In genomic region chr3:13018561-13019242, GRCh38 we compare ENCODE assay signal across 11 cellular contexts. TPM values are rescaled to one million over a fixed set of nuclear protein-coding genes. Genes with fewer than 3 reads are reported as not detected.
DNase-seq lines count a peak whose midpoint lies in the region; ATAC-seq, FAIRE-seq and TF ChIP-seq lines count a peak whose summit lies in the region.
"Had no signal": no experiment of that assay in that cellular context is flagged by ENCODE, and none has a peak within 500 bp of the region (broad histone marks: within the 10 kb centered on the region; RNA-seq: fewer than 3 reads in every experiment).

No MANE protein-coding gene starts in this region.

- RAD21 ChIA-PET in GM12878 (lab: Charles Lee; ENCODE audit: unreplicated experiment): interaction anchor here (0.6 to 6.5 kb wide), 6 partner anchors 7 to 390 kb away, joined by 3 to 89 read pairs (median 6); no protein-coding TSS in a partner anchor

- intact Hi-C loops in GM12878 (cut with micrococcal nuclease; ENCODE audit: unreplicated experiment): loop anchor here (10.0 kb wide), 1 partner anchor 436 kb away; no protein-coding TSS in a partner anchor

- no peaks in the 10 kb centered on the region for H3K9me3 ChIP-seq in GM12878 (replicated peaks; ENCODE audit: control insufficient read depth, insufficient read depth, low read length)
- H3K9me3 ChIP-seq: SJSA1 had no signal

- peak overlapping the region; percentile 69 for H3K9ac ChIP-seq in GM12878 (ENCODE audit: control insufficient read depth, insufficient read depth, low read length)

- H3K27ac ChIP-seq in GM12878 (ENCODE audit: control insufficient read depth, insufficient read depth): peak overlapping the region; percentile 99
- H3K27ac ChIP-seq: SJSA1 had no signal

- H3K27me3 Mint-ChIP-seq in immature natural killer cell (ENCODE audit: low read depth in 3 of 3): peaks cover 3 to 22% (median 8%) of the 10 kb centered on the region in 3 donors
- no peaks in the 10 kb centered on the region for H3K27me3 Mint-ChIP-seq in stimulated activated naive B cell treated with anti-CD40 and anti-IgM and Interleukin-4, amounts not matched to agents 10 μg/mL and 1 μg/mL and 100 μg/mL, for 72 hours

- H4K20me1 ChIP-seq in GM12878 (ENCODE audit: control insufficient read depth, insufficient read depth): no peaks in the 10 kb centered on the region

- H2AFZ ChIP-seq in GM12878 (ENCODE audit: control insufficient read depth, low read depth, low read length): no peak overlapping the region

- peaks cover 52 to 62% of the 10 kb centered on the region in 2 donors for H3K4me1 Mint-ChIP-seq in immature natural killer cell
- H3K4me1 Mint-ChIP-seq in stimulated activated naive B cell treated with anti-CD40 and anti-IgM and Interleukin-4, amounts not matched to agents 10 μg/mL and 1 μg/mL and 100 μg/mL, for 72 hours: peaks cover 47 to 95% of the 10 kb centered on the region in 2 donors

- no peak for TF ChIP-seq CTCF in GM12878 (IDR thresholded peaks at IDR 0.05 in 2 of 3, conservative IDR thresholded peaks at IDR 0.05 in 1 of 3; ENCODE audit: control insufficient read depth in 2 of 3, extremely low read depth in 1 of 3, insufficient read depth in 1 of 3, low read depth in 3 of 3, low read length in 3 of 3)

- DNase-seq in NCI-H2029 treated with DMSO at 0.1 percent for 48 hours (lab: John Stamatoyannopoulos, UW) (peak; percentile 50), NCI-H2029 (lab: John Stamatoyannopoulos, UW) (no peak), GM12878 (ENCODE audit: low read depth, low spot score) (no peak), immature natural killer cell (no peak), SKM-1 treated with dmso at 0.1 percent for 144 hours (lab: John Stamatoyannopoulos, UW; ENCODE audit: unreplicated experiment) (no peak)
- DNase-seq in stimulated activated naive B cell treated with anti-CD40 and anti-IgM and Interleukin-4, amounts not matched to agents 10 μg/mL and 1 μg/mL and 100 μg/mL, for 72 hours: no peak
- DNase-seq: activated T-cell treated with anti-CD3 and anti-CD28 coated beads, Interleukin-2, amount 50 U/mL, for 48 hours had no signal

- peaks cover 0 to 2% of the 10 kb centered on the region in 2 experiments; a peak in 1 of 4 replicates for H3K36me3 ChIP-seq in GM12878 (ENCODE audit: control insufficient read depth in 2 of 2, insufficient read depth in 2 of 2, low read length in 1 of 2)
- H3K36me3 ChIP-seq: SJSA1 had no signal

- CTCF ChIA-PET in GM12878 (lab: Yijun Ruan, JAX): interaction anchor here (0.8 to 1.7 kb wide), 9 partner anchors 12 to 177 kb away, joined by 3 to 5 read pairs (median 4); partner anchors contain the start of gene RPL32

- TF ChIP-seq EP300 in GM12878 (IDR thresholded peaks at IDR 0.05; ENCODE audit: borderline replicate concordance in 1 of 2, control insufficient read depth in 1 of 2, low read depth in 2 of 2, low read length in 2 of 2): no peak

- H3K9me3 Mint-ChIP-seq in immature natural killer cell: no peaks in the 10 kb centered on the region
- H3K9me3 Mint-ChIP-seq in stimulated activated naive B cell treated with anti-CD40 and anti-IgM and Interleukin-4, amounts not matched to agents 10 μg/mL and 1 μg/mL and 100 μg/mL, for 72 hours: no peaks in the 10 kb centered on the region

- 80% methylated on average over 13 of the region's 15 CpGs for WGBS in GM12878 (ENCODE audit: insufficient coverage, insufficient replicate concordance, low lambda C conversion rate, missing lambda C conversion rate)

- H3K4me3 ChIP-seq in GM12878: peak overlapping the region; percentile 70
- H3K4me3 ChIP-seq: SJSA1 had no signal

- POLR2A ChIA-PET in GM12878 (lab: Charles Lee): interaction anchor here (0.6 to 7.1 kb wide), 7 partner anchors 9 to 280 kb away, joined by 3 to 170 read pairs (median 5); no protein-coding TSS in a partner anchor

- H3K79me2 ChIP-seq in GM12878 (ENCODE audit: control insufficient read depth, insufficient read depth, low read length): peaks cover 91% of the 10 kb centered on the region

- H3K36me3 Mint-ChIP-seq in immature natural killer cell: peaks cover 0 to 3% (median 0%) of the 10 kb centered on the region in 3 donors
- H3K36me3 Mint-ChIP-seq in stimulated activated naive B cell treated with anti-CD40 and anti-IgM and Interleukin-4, amounts not matched to agents 10 μg/mL and 1 μg/mL and 100 μg/mL, for 72 hours: peaks cover 12 to 21% of the 10 kb centered on the region in 2 donors

- peak overlapping the region; percentile 88 to 100 (median 100) for H3K27ac Mint-ChIP-seq in immature natural killer cell
- H3K27ac Mint-ChIP-seq in stimulated activated naive B cell treated with anti-CD40 and anti-IgM and Interleukin-4, amounts not matched to agents 10 μg/mL and 1 μg/mL and 100 μg/mL, for 72 hours: peak overlapping the region; percentile 89

- SMC1A ChIA-PET in GM12878 (lab: Charles Lee; ENCODE audit: uncharacterized antibody, unreplicated experiment): interaction anchor here (0.8 to 6.7 kb wide), 5 partner anchors 10 to 28 kb away, joined by 3 to 123 read pairs (median 4); no protein-coding TSS in a partner anchor

- no TSS peak for BruUV-seq in GM12878 (replicated peaks; lab: Mats Ljungman, UMichigan)

- in situ Hi-C loops in GM12878 (cut with MboI): no loop called here

- no peak for ATAC-seq in GM12878
- ATAC-seq in stimulated activated naive B cell treated with anti-CD40 and anti-IgM and Interleukin-4, amounts not matched to agents 10 μg/mL and 1 μg/mL and 100 μg/mL, for 72 hours (replicated peaks): no peak
- no peak for ATAC-seq in HG03039 (IDR thresholded peaks at IDR 0.05; ENCODE audit: unreplicated experiment)
- no peak for ATAC-seq in GM19397 (IDR thresholded peaks at IDR 0.05; ENCODE audit: unreplicated experiment)

- H3K27me3 ChIP-seq in GM12878 (replicated peaks in 1 of 2; ENCODE audit: control insufficient read depth in 2 of 2, insufficient read depth in 2 of 2, low read length in 1 of 2): no peaks in the 10 kb centered on the region

- peak overlapping the region; percentile 93 for H3K4me2 ChIP-seq in GM12878 (ENCODE audit: control insufficient read depth, insufficient read depth)

- FAIRE-seq in GM12878 (lab: Jason Lieb, UNC): no peak
- FAIRE-seq: A204.1 had no signal

- H3K4me1 ChIP-seq in GM12878 (ENCODE audit: control insufficient read depth, insufficient read depth, low read length): peaks cover 69% of the 10 kb centered on the region
- H3K4me1 ChIP-seq: SJSA1 had no signal

- TF ChIP-seq RAD21 in GM12878 (IDR thresholded peaks at IDR 0.05; ENCODE audit: insufficient read depth, low read depth, low read length): no peak

- H3K4me3 Mint-ChIP-seq in immature natural killer cell: no peak overlapping the region
- peak overlapping the region; percentile 84 to 86 for H3K4me3 Mint-ChIP-seq in stimulated activated naive B cell treated with anti-CD40 and anti-IgM and Interleukin-4, amounts not matched to agents 10 μg/mL and 1 μg/mL and 100 μg/mL, for 72 hours

- no peak for TF ChIP-seq POLR2A in GM12878 (IDR thresholded peaks at IDR 0.05; ENCODE audit: low read depth, low read length)

TF ChIP-seq in GM12878, 131 proteins besides CTCF, POLR2A, EP300 and RAD21:
- 0 out of 2 replicates have a peak, but pooled peaks have one; percentile 51 for TF ChIP-seq WRNIP1 (IDR thresholded peaks at IDR 0.05; ENCODE audit: borderline replicate concordance, low read depth, low read length)
- no peak for TF ChIP-seq FOXK2 (IDR thresholded peaks at IDR 0.05)

RNA-seq across cellular contexts. Expression of gene IQSEC1, which starts 54.5 kb away (rescaled TPM):
- total RNA-seq in GM12878 (2013; cell fraction: nucleolus; rRNA removed): 241 and 274 TPM in 2 replicates
- total RNA-seq in GM12878 (2014; rRNA removed) (13.8 and 16.3 TPM in 2 replicates), GM12878 (2014; rRNA removed; fragmentation: Illumina TruSeq; extraction: Trizol) (6.4 TPM in 2 replicates), GM12878 (2021) (48.6 and 55.2 TPM in 2 replicates)
- polyA plus RNA-seq in GM12878 (2011; ENCODE audit: low read depth): 8.1 TPM
- polyA plus RNA-seq in GM12878 (2011; rRNA removed) (4.2 and 6.7 TPM in 2 replicates), GM12878 (2014; fragmentation: Illumina TruSeq; extraction: Trizol) (10.2 and 15.1 TPM in 2 replicates), GM12878 (2014; fragmentation: Nextera tagmentation; extraction: Ambion mirVana) (1 to 10 TPM in 1 of 2 experiments, under 1 TPM in 1; 0.92 to 2.0 TPM), GM12878 (2014; rRNA removed) (17.9 and 23.3 TPM in 2 replicates), GM12878 (2016; fragmentation: Nextera tagmentation; extraction: Ambion mirVana) (1 to 10 TPM; 8.1 to 9.0 TPM), immature natural killer cell (10 to 100 TPM in 2 of 3 donors, 1 to 10 TPM in 1; 9.0 to 40.5 (median 15.3) TPM)
- polyA plus RNA-seq in GM12878 (2011; cell fraction: cytosol; rRNA removed): 6.3 and 8.5 TPM in 2 replicates
- 45.6 and 48.9 TPM in 2 replicates for polyA plus RNA-seq in GM12878 (2011; cell fraction: nucleus; rRNA removed)
- 17.9 and 26.7 TPM in 2 replicates for polyA plus RNA-seq in GM12878 (2012)
- polyA minus RNA-seq in GM12878 (2011; rRNA and poly(A)+ RNA removed): 14.2 and 22.2 TPM in 2 replicates
- 11.4 and 16.2 TPM in 2 replicates for polyA minus RNA-seq in GM12878 (2011; cell fraction: cytosol; rRNA and poly(A)+ RNA removed)
- polyA minus RNA-seq in GM12878 (2011; cell fraction: nucleus; rRNA and poly(A)+ RNA removed): 53.2 and 58.7 TPM in 2 replicates

Comparison
In these comparisons a context has a peak if more than half of its experiments do, and no peak if none do; other contexts are left out.
1. H3K4me3 Mint-ChIP-seq: peak in stimulated activated naive B cell treated with anti-CD40 and anti-IgM and Interleukin-4, amounts not matched to agents 10 μg/mL and 1 μg/mL and 100 μg/mL, for 72 hours (2 of 2); none in immature natural killer cell (0 of 5).